In genomic region chr4:1870328-1870577, GRCh38 we compare ENCODE assay signal across 7 cellular contexts. TPM values are rescaled to one million over a fixed set of nuclear protein-coding genes. Genes with fewer than 3 reads are reported as not detected.
DNase-seq lines count a peak whose midpoint lies in the region; ATAC-seq and TF ChIP-seq lines count a peak whose summit lies in the region.

No MANE protein-coding gene starts in this region.

- no peaks in the 10 kb centered on the region for H3K27me3 Mint-ChIP-seq in activated CD4-positive, alpha-beta T cell treated with anti-CD3 and anti-CD28 coated beads for 36 hours
- H3K27me3 Mint-ChIP-seq in chondrocyte (ENCODE audit: low read depth), result no peaks in the 10 kb centered on the region

- peak; percentile 49 for ATAC-seq in GM18868 (IDR thresholded peaks at IDR 0.05; ENCODE audit: unreplicated experiment)
- ATAC-seq in HG03135 (IDR thresholded peaks at IDR 0.05; ENCODE audit: unreplicated experiment), result peak; percentile 50
- peak; percentile 59 for ATAC-seq in activated CD4-positive, alpha-beta T cell treated with anti-CD3 and anti-CD28 coated beads for 36 hours

- intact Hi-C loops in activated CD4-positive, alpha-beta T cell treated with anti-CD3 and anti-CD28 coated beads for 36 hours (cut with DNase I, micrococcal nuclease), result loop anchor here (1.0 to 10.0 kb wide), 17 partner anchors 14 to 1422 kb away; partner anchors contain the start of genes LETM1 (in 2 of the 2), ATP5ME (in 1 of the 2), CFAP99 (in 1 of the 2) and CTBP1 (in 1 of the 2)

- H3K9me3 Mint-ChIP-seq in activated CD4-positive, alpha-beta T cell treated with anti-CD3 and anti-CD28 coated beads for 36 hours (ENCODE audit: low read depth), result no peaks in the 10 kb centered on the region
- H3K9me3 Mint-ChIP-seq in chondrocyte (ENCODE audit: low read depth), result no peaks in the 10 kb centered on the region

- peak overlapping the region; percentile 81 for H3K4me3 Mint-ChIP-seq in activated CD4-positive, alpha-beta T cell treated with anti-CD3 and anti-CD28 coated beads for 36 hours
- H3K4me3 Mint-ChIP-seq in chondrocyte (ENCODE audit: unreplicated experiment), result peak overlapping the region; percentile 77

- peak overlapping the region; percentile 95 for H3K27ac Mint-ChIP-seq in activated CD4-positive, alpha-beta T cell treated with anti-CD3 and anti-CD28 coated beads for 36 hours
- peak overlapping the region; percentile 90 for H3K27ac Mint-ChIP-seq in chondrocyte (ENCODE audit: unreplicated experiment)

- H3K4me1 Mint-ChIP-seq in activated CD4-positive, alpha-beta T cell treated with anti-CD3 and anti-CD28 coated beads for 36 hours, result peaks cover 36% of the 10 kb centered on the region
- H3K4me1 Mint-ChIP-seq in chondrocyte (ENCODE audit: low read depth), result peaks cover 28% of the 10 kb centered on the region

- peak; percentile 73 for DNase-seq in NCI-H2227 treated with DMSO at 0.1 percent for 48 hours (lab: John Stamatoyannopoulos, UW)
- peak; percentile 94 for DNase-seq in activated CD4-positive, alpha-beta T cell treated with anti-CD3 and anti-CD28 coated beads for 36 hours
- peak; percentile 94 for DNase-seq in chondrocyte (ENCODE audit: low spot score)
- DNase-seq in left kidney (ENCODE audit: low read depth, low spot score), result peak; percentile 95
- peak; percentile 84 to 91 for DNase-seq in stimulated activated CD4-positive, alpha-beta T cell treated with anti-CD3 and anti-CD28 coated beads, Interleukin-2, amount 100 ng/mL, for 24 hours

- CTCF ChIA-PET in activated CD4-positive, alpha-beta T cell treated with anti-CD3 and anti-CD28 coated beads for 36 hours (lab: Charles Lee), result interaction anchor here (0.9 kb wide), 1 partner anchor 9 kb away, joined by 3 read pairs; no protein-coding TSS in a partner anchor

- no peak for TF ChIP-seq CTCF in chondrocyte (IDR thresholded peaks at IDR 0.05)

- POLR2A ChIA-PET in activated CD4-positive, alpha-beta T cell treated with anti-CD3 and anti-CD28 coated beads for 36 hours (lab: Charles Lee), result interaction anchor here (0.5 to 1.7 kb wide), 3 partner anchors 12 to 306 kb away, joined by 3 to 7 read pairs (median 3); partner anchors contain the start of gene LETM1

- peaks cover 16% of the 10 kb centered on the region for H3K36me3 Mint-ChIP-seq in activated CD4-positive, alpha-beta T cell treated with anti-CD3 and anti-CD28 coated beads for 36 hours (ENCODE audit: low read depth)
- H3K36me3 Mint-ChIP-seq in chondrocyte (ENCODE audit: low read depth), result no peaks in the 10 kb centered on the region

RNA-seq across cellular contexts. Expression of gene NSD2, which starts 0.9 kb away (rescaled TPM):
- total RNA-seq in activated CD4-positive, alpha-beta T cell treated with anti-CD3 and anti-CD28 coated beads for 36 hours, result 100 to 1,000 TPM; 194 to 232 TPM
- 46.9 to 56.5 TPM (median 53.5 TPM) in 3 replicates for total RNA-seq in chondrocyte

RNA-seq across cellular contexts. Expression of gene LETM1, which starts 14.3 kb away (rescaled TPM):
- 10 to 100 TPM; 41.6 to 51.3 TPM for total RNA-seq in activated CD4-positive, alpha-beta T cell treated with anti-CD3 and anti-CD28 coated beads for 36 hours
- total RNA-seq in chondrocyte, result 39.6 to 45.2 TPM (median 41.3 TPM) in 3 replicates

Comparison
In these comparisons a context has a peak if more than half of its experiments do, and no peak if none do; other contexts are left out.
1. Peak in every context shown above with its lines: DNase-seq and ATAC-seq.